ENCODE assay signal across 1 cellular context in the genomic region with DNA sequence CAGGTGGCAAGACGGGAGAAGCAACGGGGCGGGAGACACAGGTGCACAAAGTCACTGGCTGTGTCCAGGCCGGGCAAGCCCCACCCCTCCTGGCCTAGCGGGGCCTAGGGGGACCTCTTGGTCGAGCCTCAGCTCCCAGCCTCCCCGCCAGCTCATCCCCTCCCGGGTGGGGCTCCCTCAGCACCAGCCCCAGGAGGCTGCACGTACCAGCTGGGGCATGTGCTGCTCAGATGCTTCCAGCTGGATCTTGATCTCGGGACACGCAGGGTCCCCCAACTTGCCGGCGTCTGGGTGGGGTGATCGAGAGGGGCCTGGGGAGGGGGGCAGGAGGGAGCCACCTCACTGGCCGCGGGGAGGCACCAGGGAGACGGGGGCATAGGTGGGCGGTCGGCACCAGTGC.
A peak's percentile ranks its signal among the peaks of the same experiment; 100 is the strongest.
TF ChIP-seq lines count a peak whose summit lies in the region.

No MANE protein-coding gene starts in this region.

TF ChIP-seq in K562, 482 proteins besides CTCF, POLR2A, EP300 and RAD21 (continued from another document):
- TF ChIP-seq, protein P1, sequence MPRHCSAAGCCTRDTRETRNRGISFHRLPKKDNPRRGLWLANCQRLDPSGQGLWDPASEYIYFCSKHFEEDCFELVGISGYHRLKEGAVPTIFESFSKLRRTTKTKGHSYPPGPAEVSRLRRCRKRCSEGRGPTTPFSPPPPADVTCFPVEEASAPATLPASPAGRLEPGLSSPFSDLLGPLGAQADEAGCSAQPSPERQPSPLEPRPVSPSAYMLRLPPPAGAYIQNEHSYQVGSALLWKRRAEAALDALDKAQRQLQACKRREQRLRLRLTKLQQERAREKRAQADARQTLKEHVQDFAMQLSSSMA (CRISPR knock-in tag; IDR thresholded peaks at IDR 0.05) = no peak
- TF ChIP-seq RBM14 (IDR thresholded peaks at IDR 0.05; ENCODE audit: borderline replicate concordance, insufficient read depth, low read depth, low read length) (no peak), NONO (IDR thresholded peaks at IDR 0.05; ENCODE audit: low read depth in 2 of 2, low read length in 1 of 2) (no peak), ZFP1 (CRISPR knock-in tag; IDR thresholded peaks at IDR 0.05) (no peak), NEUROD1 (IDR thresholded peaks at IDR 0.05; ENCODE audit: borderline replicate concordance, low read depth, low read length, partially characterized antibody) (no peak), ARID2 (IDR thresholded peaks at IDR 0.05) (no peak), ZNF780A (CRISPR knock-in tag; IDR thresholded peaks at IDR 0.05) (no peak)
- TF ChIP-seq, protein P2, sequence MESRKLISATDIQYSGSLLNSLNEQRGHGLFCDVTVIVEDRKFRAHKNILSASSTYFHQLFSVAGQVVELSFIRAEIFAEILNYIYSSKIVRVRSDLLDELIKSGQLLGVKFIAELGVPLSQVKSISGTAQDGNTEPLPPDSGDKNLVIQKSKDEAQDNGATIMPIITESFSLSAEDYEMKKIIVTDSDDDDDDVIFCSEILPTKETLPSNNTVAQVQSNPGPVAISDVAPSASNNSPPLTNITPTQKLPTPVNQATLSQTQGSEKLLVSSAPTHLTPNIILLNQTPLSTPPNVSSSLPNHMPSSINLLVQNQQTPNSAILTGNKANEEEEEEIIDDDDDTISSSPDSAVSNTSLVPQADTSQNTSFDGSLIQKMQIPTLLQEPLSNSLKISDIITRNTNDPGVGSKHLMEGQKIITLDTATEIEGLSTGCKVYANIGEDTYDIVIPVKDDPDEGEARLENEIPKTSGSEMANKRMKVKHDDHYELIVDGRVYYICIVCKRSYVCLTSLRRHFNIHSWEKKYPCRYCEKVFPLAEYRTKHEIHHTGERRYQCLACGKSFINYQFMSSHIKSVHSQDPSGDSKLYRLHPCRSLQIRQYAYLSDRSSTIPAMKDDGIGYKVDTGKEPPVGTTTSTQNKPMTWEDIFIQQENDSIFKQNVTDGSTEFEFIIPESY (CRISPR knock-in tag; IDR thresholded peaks at IDR 0.05) = 0 out of 2 replicates have a peak, but pooled peaks have one; percentile 31
